ENCODE assay signal across 18 cellular contexts in the genomic region with DNA sequence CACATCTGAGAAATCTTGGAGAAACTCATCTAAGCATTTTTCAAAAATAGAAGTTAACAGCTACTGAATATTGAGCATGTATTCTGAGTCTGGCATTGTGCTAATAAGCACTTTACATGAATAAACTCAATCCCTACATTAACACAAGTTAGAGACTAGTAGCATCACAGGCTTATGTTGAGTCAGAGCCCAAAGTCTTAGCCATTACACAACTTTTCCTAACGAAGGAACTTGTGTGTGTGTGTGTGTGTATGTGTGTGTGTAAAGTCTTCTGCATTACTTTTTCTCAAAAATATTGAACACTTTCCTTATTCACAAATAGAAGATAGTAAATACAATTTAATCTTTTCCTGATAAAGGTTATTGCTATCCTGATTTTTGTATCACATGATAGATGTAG. TPM values are rescaled to one million over a fixed set of nuclear protein-coding genes. Genes with fewer than 3 reads are reported as not detected.
DNase-seq lines count a peak whose midpoint lies in the region; ATAC-seq, FAIRE-seq and TF ChIP-seq lines count a peak whose summit lies in the region.
"Had no signal": no experiment of that assay in that cellular context is flagged by ENCODE, and none has a peak within 500 bp of the region (broad histone marks: within the 10 kb centered on the region; RNA-seq: fewer than 3 reads in every experiment).

No MANE protein-coding gene starts in this region.

- POLR2A ChIA-PET in IMR-90 (lab: Charles Lee; ENCODE audit: unreplicated experiment): no interaction called here
- POLR2A ChIA-PET in activated CD8-positive, alpha-beta T cell treated with anti-CD3 and anti-CD28 coated beads, Interleukin-2, amount 10 ng/mL, durations not matched to agents 7 days and 5 days (lab: Charles Lee): no interaction called here

- H3K4me1 Mint-ChIP-seq in astrocyte (ENCODE audit: low read depth, unreplicated experiment) (no peaks in the 10 kb centered on the region), chondrocyte (ENCODE audit: low read depth) (no peaks in the 10 kb centered on the region)
- H3K4me1 Mint-ChIP-seq in activated CD8-positive, alpha-beta T cell treated with anti-CD3 and anti-CD28 coated beads, Interleukin-2, amount 10 ng/mL, durations not matched to agents 7 days and 5 days (ENCODE audit: low read depth): peaks cover 18% of the 10 kb centered on the region

- dilution Hi-C loops in IMR-90 (cut with HindIII; ENCODE audit: low sequenced_read_pairs, unreplicated experiment): no loop called here

- no peak for TF ChIP-seq POLR2A in IMR-90 (IDR thresholded peaks at IDR 0.05; ENCODE audit: low read depth, low read length)

- in situ Hi-C loops in IMR-90 (cut with MboI; ENCODE audit: low sequenced_read_pairs): no loop called here

- no peak overlapping the region for H3K9ac ChIP-seq in IMR-90 (ENCODE audit: low read depth, low read length)
- H3K9ac ChIP-seq in astrocyte (ENCODE audit: low read length): no peak overlapping the region
- H3K9ac ChIP-seq in smooth muscle cell (ENCODE audit: low read depth): no peak overlapping the region

- H3K4ac ChIP-seq in IMR-90 (ENCODE audit: low read depth, low read length): no peak overlapping the region

- H3K36me3 ChIP-seq in IMR-90 (ENCODE audit: control insufficient read depth, insufficient read depth, low read length): no peaks in the 10 kb centered on the region
- no peaks in the 10 kb centered on the region for H3K36me3 ChIP-seq in astrocyte (ENCODE audit: insufficient read depth, low read length)
- H3K36me3 ChIP-seq in smooth muscle cell (ENCODE audit: low read depth): no peaks in the 10 kb centered on the region
- H3K36me3 ChIP-seq: Peyer's patch had no signal

- H3K9me1 ChIP-seq in IMR-90 (ENCODE audit: insufficient read depth, low read length): no peaks in the 10 kb centered on the region

- H3K27ac Mint-ChIP-seq in astrocyte (ENCODE audit: unreplicated experiment) (no peak overlapping the region), chondrocyte (ENCODE audit: unreplicated experiment) (no peak overlapping the region)
- H3K27ac Mint-ChIP-seq in activated CD8-positive, alpha-beta T cell treated with anti-CD3 and anti-CD28 coated beads, Interleukin-2, amount 10 ng/mL, durations not matched to agents 7 days and 5 days: no peak overlapping the region
- H3K27ac Mint-ChIP-seq: CD4-positive, alpha-beta memory T cell had no signal

- no peak overlapping the region for H2AK5ac ChIP-seq in IMR-90 (ENCODE audit: low read depth, low read length)

- no peak overlapping the region for H2AFZ ChIP-seq in IMR-90 (replicated peaks; ENCODE audit: low read length, poor library complexity)
- H2AFZ ChIP-seq in astrocyte (ENCODE audit: low read depth, low read length): no peak overlapping the region
- no peak overlapping the region for H2AFZ ChIP-seq in smooth muscle cell (ENCODE audit: low read depth)

- H3K36me3 Mint-ChIP-seq in astrocyte (ENCODE audit: low read depth, unreplicated experiment): no peaks in the 10 kb centered on the region
- peaks cover 5% of the 10 kb centered on the region for H3K36me3 Mint-ChIP-seq in chondrocyte (ENCODE audit: low read depth)
- H3K36me3 Mint-ChIP-seq in activated CD8-positive, alpha-beta T cell treated with anti-CD3 and anti-CD28 coated beads, Interleukin-2, amount 10 ng/mL, durations not matched to agents 7 days and 5 days (ENCODE audit: low read depth): no peaks in the 10 kb centered on the region
- H3K36me3 Mint-ChIP-seq: CD4-positive, alpha-beta memory T cell had no signal

- no peak for TF ChIP-seq CTCF in AG09309 (IDR thresholded peaks at IDR 0.05; ENCODE audit: control insufficient read depth, insufficient read depth, low read depth, low read length, missing control alignments)
- TF ChIP-seq CTCF in IMR-90 (conservative IDR thresholded peaks at IDR 0.05; ENCODE audit: low read depth, low read length): no peak
- TF ChIP-seq CTCF in astrocyte (IDR thresholded peaks at IDR 0.05; ENCODE audit: insufficient read depth, low read depth, low read length): no peak
- no peak for TF ChIP-seq CTCF in fibroblast of pulmonary artery (IDR thresholded peaks at IDR 0.05; ENCODE audit: low read length, missing control alignments)
- TF ChIP-seq CTCF in chondrocyte (IDR thresholded peaks at IDR 0.05): no peak
- TF ChIP-seq CTCF in smooth muscle cell (IDR thresholded peaks at IDR 0.05; ENCODE audit: borderline replicate concordance, insufficient read depth, poor library complexity, severe bottlenecking): no peak

- peak; percentile 13 for FAIRE-seq in astrocyte (lab: Jason Lieb, UNC)
- FAIRE-seq: H54 had no signal

- H2AK9ac ChIP-seq in IMR-90 (replicated peaks; ENCODE audit: low read depth, low read length, poor library complexity): no peak overlapping the region

- H3K4me3 Mint-ChIP-seq in astrocyte (ENCODE audit: unreplicated experiment) (no peak overlapping the region), chondrocyte (ENCODE audit: unreplicated experiment) (no peak overlapping the region)
- no peak overlapping the region for H3K4me3 Mint-ChIP-seq in activated CD8-positive, alpha-beta T cell treated with anti-CD3 and anti-CD28 coated beads, Interleukin-2, amount 10 ng/mL, durations not matched to agents 7 days and 5 days
- H3K4me3 Mint-ChIP-seq: CD4-positive, alpha-beta memory T cell had no signal

- no peak overlapping the region for H2BK120ac ChIP-seq in IMR-90 (ENCODE audit: low read depth, low read length)

- H3K4me3 ChIP-seq in AG09309 (ENCODE audit: control insufficient read depth, low read depth, low read length) (no peak overlapping the region), IMR-90 (ENCODE audit: insufficient read depth, low read depth, low read length) (no peak overlapping the region), astrocyte (ENCODE audit: insufficient read depth, low read depth, low read length) (no peak overlapping the region), fibroblast of pulmonary artery (replicated peaks; ENCODE audit: low read depth, low read length) (no peak overlapping the region), smooth muscle cell (no peak overlapping the region)
- H3K4me3 ChIP-seq: Peyer's patch had no signal

- H3K18ac ChIP-seq in IMR-90 (ENCODE audit: low read depth, low read length): no peak overlapping the region

- WGBS in IMR-90 (ENCODE audit: extremely low coverage in 2 of 2, insufficient read length in 1 of 2), 2 experiments: no CpG with 5 or more reads among the region's 1 CpG
- 9% methylated on average over 1 of the region's 1 CpG for WGBS in smooth muscle cell (ENCODE audit: low lambda C conversion rate)

- intact Hi-C loops in IMR-90 (cut with micrococcal nuclease): no loop called here

- no peaks in the 10 kb centered on the region for H3K79me1 ChIP-seq in IMR-90 (ENCODE audit: low read depth in 1 of 2, low read length in 2 of 2)

- H2BK5ac ChIP-seq in IMR-90 (ENCODE audit: low read depth, low read length, poor library complexity, severe bottlenecking): no peak overlapping the region

- no peak overlapping the region for H3K14ac ChIP-seq in IMR-90 (replicated peaks; ENCODE audit: low read depth, low read length)

- peaks cover 8% of the 10 kb centered on the region for H3K27me3 ChIP-seq in IMR-90 (ENCODE audit: control insufficient read depth, insufficient read depth, low read length)
- peaks cover 4% of the 10 kb centered on the region for H3K27me3 ChIP-seq in astrocyte (ENCODE audit: insufficient read depth, low read length)
- no peaks in the 10 kb centered on the region for H3K27me3 ChIP-seq in smooth muscle cell (ENCODE audit: low read depth)
- H3K27me3 ChIP-seq: Peyer's patch had no signal

- H3F3A ChIP-seq in smooth muscle cell (ENCODE audit: low read depth): no peaks in the 10 kb centered on the region

- H3K23ac ChIP-seq in IMR-90 (ENCODE audit: low read depth, low read length): no peak overlapping the region

- H3K56ac ChIP-seq in IMR-90 (ENCODE audit: extremely low read depth, insufficient read depth, low read length): no peak overlapping the region

- no peak overlapping the region for H4K91ac ChIP-seq in IMR-90 (ENCODE audit: insufficient read depth, low read depth, low read length)

- no peaks in the 10 kb centered on the region for H3K4me1 ChIP-seq in IMR-90 (ENCODE audit: control insufficient read depth, insufficient read depth, low read length)
- H3K4me1 ChIP-seq in astrocyte (ENCODE audit: insufficient read depth, low read length): peaks cover 3% of the 10 kb centered on the region
- H3K4me1 ChIP-seq in smooth muscle cell (ENCODE audit: low read depth): no peaks in the 10 kb centered on the region
- H3K4me1 ChIP-seq: Peyer's patch had no signal

- H3K4me2 ChIP-seq in IMR-90 (ENCODE audit: low read depth, low read length) (no peak overlapping the region), astrocyte (ENCODE audit: low read length) (no peak overlapping the region), smooth muscle cell (no peak overlapping the region)

- H3K9me3 ChIP-seq in IMR-90 (ENCODE audit: control insufficient read depth, insufficient read depth, low read length) (no peaks in the 10 kb centered on the region), astrocyte (ENCODE audit: insufficient read depth, low read depth, low read length) (no peaks in the 10 kb centered on the region), smooth muscle cell (replicated peaks; ENCODE audit: low read depth) (no peaks in the 10 kb centered on the region)
- H3K9me3 ChIP-seq: Peyer's patch had no signal

- no peak overlapping the region for H3K27ac ChIP-seq in IMR-90 (ENCODE audit: insufficient read depth, low read length)
- no peak overlapping the region for H3K27ac ChIP-seq in astrocyte (ENCODE audit: low read depth, low read length)
- no peak overlapping the region for H3K27ac ChIP-seq in smooth muscle cell (ENCODE audit: low read depth)
- H3K27ac ChIP-seq: Peyer's patch had no signal

- no peak for TF ChIP-seq RAD21 in IMR-90 (IDR thresholded peaks at IDR 0.05; ENCODE audit: low read length)

- no peak overlapping the region for H2BK20ac ChIP-seq in IMR-90 (ENCODE audit: low read depth, low read length)

- no peak for ATAC-seq in IMR-90 (ENCODE audit: low read depth)
- no peak for ATAC-seq in activated CD8-positive, alpha-beta T cell treated with anti-CD3 and anti-CD28 coated beads, Interleukin-2, amount 10 ng/mL, durations not matched to agents 7 days and 5 days

- H4K8ac ChIP-seq in IMR-90 (ENCODE audit: low read depth in 2 of 2, low read length in 2 of 2): no peak overlapping the region

- peaks cover 5% of the 10 kb centered on the region for H3K27me3 Mint-ChIP-seq in astrocyte (ENCODE audit: low read depth, unreplicated experiment)
- H3K27me3 Mint-ChIP-seq in chondrocyte (ENCODE audit: low read depth): peaks cover 8% of the 10 kb centered on the region
- peaks cover 22% of the 10 kb centered on the region for H3K27me3 Mint-ChIP-seq in activated CD8-positive, alpha-beta T cell treated with anti-CD3 and anti-CD28 coated beads, Interleukin-2, amount 10 ng/mL, durations not matched to agents 7 days and 5 days (ENCODE audit: low read depth)

- no peaks in the 10 kb centered on the region for H4K20me1 ChIP-seq in IMR-90 (ENCODE audit: insufficient read depth, low read length)
- no peaks in the 10 kb centered on the region for H4K20me1 ChIP-seq in astrocyte (ENCODE audit: insufficient read depth, low read length)
- H4K20me1 ChIP-seq in smooth muscle cell (ENCODE audit: low read depth): no peaks in the 10 kb centered on the region

- H3K79me2 ChIP-seq in astrocyte (ENCODE audit: insufficient read depth, low read length): no peaks in the 10 kb centered on the region
- no peaks in the 10 kb centered on the region for H3K79me2 ChIP-seq in smooth muscle cell (ENCODE audit: low read depth)

- CTCF ChIA-PET in IMR-90 (lab: Yijun Ruan, JAX): interaction anchor here (1.0 kb wide), 1 partner anchor 12 kb away, joined by 4 read pairs; no protein-coding TSS in a partner anchor
- CTCF ChIA-PET in activated CD8-positive, alpha-beta T cell treated with anti-CD3 and anti-CD28 coated beads, Interleukin-2, amount 10 ng/mL, durations not matched to agents 7 days and 5 days (lab: Charles Lee): interaction anchor here (3.6 kb wide), 1 partner anchor 12 kb away, joined by 28 read pairs; no protein-coding TSS in a partner anchor

- DNase-seq in AG09309 (ENCODE audit: low read depth): peak; percentile 47
- peak; percentile 39 for DNase-seq in IMR-90
- DNase-seq in astrocyte (ENCODE audit: low read depth): peak; percentile 19
- peak; percentile 56 for DNase-seq in fibroblast of pulmonary artery (ENCODE audit: low read depth)
- DNase-seq in chondrocyte (ENCODE audit: low spot score): no peak
- DNase-seq in EL: no peak
- DNase-seq in activated CD8-positive, alpha-beta T cell treated with anti-CD3 and anti-CD28 coated beads, Interleukin-2, amount 10 ng/mL, durations not matched to agents 7 days and 5 days: no peak
- no peak for DNase-seq in smooth muscle cell (lab: John Stamatoyannopoulos, UW; ENCODE audit: unreplicated experiment)
- DNase-seq: CD4-positive, alpha-beta memory T cell; DMS79 treated with DMSO at 0.1 percent for 48 hours; KBM-7; NCI-H1105 treated with DMSO at 0.1 percent for 48 hours; NCI-H1930; NCI-H2171; NCI-H82; Peyer's patch; SHP77 had no signal

- BruUV-seq in IMR-90 (replicated peaks; lab: Mats Ljungman, UMichigan): no TSS peak

- H2BK15ac ChIP-seq in IMR-90 (ENCODE audit: low read depth, low read length): no peak overlapping the region

- no peak overlapping the region for H4K5ac ChIP-seq in IMR-90 (ENCODE audit: low read depth, low read length)

- H3K9me3 Mint-ChIP-seq in astrocyte (ENCODE audit: unreplicated experiment): no peaks in the 10 kb centered on the region
- peaks cover 6% of the 10 kb centered on the region for H3K9me3 Mint-ChIP-seq in chondrocyte (ENCODE audit: low read depth)
- no peaks in the 10 kb centered on the region for H3K9me3 Mint-ChIP-seq in activated CD8-positive, alpha-beta T cell treated with anti-CD3 and anti-CD28 coated beads, Interleukin-2, amount 10 ng/mL, durations not matched to agents 7 days and 5 days (ENCODE audit: insufficient read depth)
- H3K9me3 Mint-ChIP-seq: CD4-positive, alpha-beta memory T cell had no signal

RNA-seq across cellular contexts. Expression of a gene that starts 8.7 kb away (rescaled TPM):
- 41.9 and 45.0 TPM in 2 replicates for total RNA-seq in IMR-90 (2012; rRNA removed)
- 17.4 and 18.5 TPM in 2 replicates for polyA plus RNA-seq in IMR-90 (2012; rRNA removed)
- 6.8 and 8.4 TPM in 2 replicates for polyA plus RNA-seq in IMR-90 (2012; cell fraction: cytosol; rRNA removed)
- polyA plus RNA-seq in IMR-90 (2012; cell fraction: nucleus; rRNA removed; ENCODE audit: low replicate concordance): 11.2 TPM in 2 replicates
- total RNA-seq in astrocyte: 22.8 and 23.1 TPM in 2 replicates
- total RNA-seq in chondrocyte: 17.7 to 23.1 TPM (median 17.7 TPM) in 3 replicates
- 10 to 100 TPM; 26.4 to 26.8 TPM for total RNA-seq in activated CD8-positive, alpha-beta T cell treated with anti-CD3 and anti-CD28 coated beads, Interleukin-2, amount 10 ng/mL, durations not matched to agents 7 days and 5 days
- total RNA-seq in smooth muscle cell: 15.4 and 30.4 TPM in 2 replicates
- polyA plus RNA-seq in smooth muscle cell: 14.3 and 18.4 TPM in 2 replicates

Comparison
In these comparisons a context has a peak if more than half of its experiments do, and no peak if none do; other contexts are left out.
1. DNase-seq: peak in AG09309 (single experiment), IMR-90 (single experiment), astrocyte (single experiment) and fibroblast of pulmonary artery (single experiment); none in chondrocyte (single experiment), EL (single experiment), activated CD8-positive, alpha-beta T cell treated with anti-CD3 and anti-CD28 coated beads, Interleukin-2, amount 10 ng/mL, durations not matched to agents 7 days and 5 days (single experiment) and smooth muscle cell (single experiment).